ENCODE assay signal across 6 cellular contexts in genomic region chr11:32780839-32781238, GRCh38. TPM values are rescaled to one million over a fixed set of nuclear protein-coding genes. Genes with fewer than 3 reads are reported as not detected.
"Had no signal": no experiment of that assay in that cellular context is flagged by ENCODE, and none has a peak within 500 bp of the region (broad histone marks: within the 10 kb centered on the region; RNA-seq: fewer than 3 reads in every experiment).

No MANE protein-coding gene starts in this region.

RNA-seq across cellular contexts. Expression of gene CCDC73, which starts 13.6 kb away (rescaled TPM):
- total RNA-seq: GM23248, GM23338, H1, H4, H7, HFFc6 had no signal
- polyA plus RNA-seq: GM23248, H1 had no signal

RNA-seq across cellular contexts. Expression of gene PRRG4, which starts 48.9 kb away (rescaled TPM):
- total RNA-seq: GM23248, HFFc6 had no signal
- polyA plus RNA-seq: GM23248 had no signal
